Comparison of ENCODE assay signal across 8 cellular contexts in the genomic region with DNA sequence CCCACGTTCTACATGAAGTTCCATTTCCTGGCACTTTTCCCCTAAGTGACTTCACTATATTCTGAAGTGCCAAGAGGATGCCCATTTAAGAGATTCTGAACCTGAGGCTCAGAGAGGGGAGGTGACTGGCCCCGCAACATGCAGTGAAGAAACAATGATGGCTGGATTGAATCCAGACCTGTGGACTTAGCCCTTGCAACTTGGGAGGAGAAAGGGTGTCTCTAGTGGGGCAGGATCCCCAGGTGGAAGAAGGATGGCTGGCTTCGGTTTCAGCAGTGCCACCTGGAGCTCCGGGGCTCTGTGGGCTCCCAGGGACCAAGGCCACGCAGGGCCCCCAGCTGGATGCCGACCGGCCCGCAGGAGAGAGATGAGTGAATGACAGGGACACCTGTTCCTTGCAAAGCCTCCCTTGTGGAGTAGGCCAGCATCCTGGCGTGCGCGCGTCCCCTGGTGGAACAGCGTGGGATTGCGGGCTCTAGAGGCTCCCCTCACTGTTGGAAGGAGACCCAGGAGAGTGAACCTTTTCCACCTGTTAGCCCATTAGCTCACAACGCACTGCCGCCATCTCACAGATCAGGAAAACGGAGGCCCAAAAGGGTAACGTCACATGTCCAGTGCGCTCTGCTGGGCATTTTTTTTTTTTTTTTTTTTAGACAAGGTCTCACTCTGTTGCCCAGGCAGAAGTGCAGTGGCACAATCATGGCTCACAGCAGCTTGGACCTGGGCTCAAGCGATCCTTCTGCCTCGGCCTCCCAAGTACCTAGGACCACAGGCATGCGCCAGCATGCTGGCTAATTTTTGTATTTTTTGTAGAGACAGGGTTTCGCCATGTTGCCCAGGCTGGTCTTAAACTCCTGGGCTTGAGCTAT.
DNase-seq lines count a peak whose midpoint lies in the region; ATAC-seq and TF ChIP-seq lines count a peak whose summit lies in the region.

No MANE protein-coding gene starts in this region.

- BruUV-seq in IMR-90 (replicated peaks; lab: Mats Ljungman, UMichigan): no TSS peak

- no peaks in the 10 kb centered on the region for H3K4me1 Mint-ChIP-seq in stimulated activated memory B cell treated with anti-CD40 and anti-IgM and Interleukin-4, amounts not matched to agents 10 μg/mL and 1 μg/mL and 100 μg/mL, for 72 hours

- H3K79me1 ChIP-seq in IMR-90 (ENCODE audit: low read depth in 1 of 2, low read length in 2 of 2): no peaks in the 10 kb centered on the region

- no peak for TF ChIP-seq POLR2A in IMR-90 (IDR thresholded peaks at IDR 0.05; ENCODE audit: low read depth, low read length)

- no peak overlapping the region for H4K91ac ChIP-seq in IMR-90 (ENCODE audit: insufficient read depth, low read depth, low read length)

- TF ChIP-seq RAD21 in IMR-90 (IDR thresholded peaks at IDR 0.05; ENCODE audit: low read length): peak; percentile 49

- H2BK15ac ChIP-seq in IMR-90 (ENCODE audit: low read depth, low read length): no peak overlapping the region

- H2BK120ac ChIP-seq in IMR-90 (ENCODE audit: low read depth, low read length): no peak overlapping the region

- H3K4me2 ChIP-seq in IMR-90 (ENCODE audit: low read depth, low read length): no peak overlapping the region

- H3K9ac ChIP-seq in IMR-90 (ENCODE audit: low read depth, low read length): no peak overlapping the region

- H3K36me3 ChIP-seq in IMR-90 (ENCODE audit: control insufficient read depth, insufficient read depth, low read length): no peaks in the 10 kb centered on the region

- no peak overlapping the region for H3K4me3 Mint-ChIP-seq in stimulated activated memory B cell treated with anti-CD40 and anti-IgM and Interleukin-4, amounts not matched to agents 10 μg/mL and 1 μg/mL and 100 μg/mL, for 72 hours

- H3K4me1 ChIP-seq in IMR-90 (ENCODE audit: control insufficient read depth, insufficient read depth, low read length): no peaks in the 10 kb centered on the region

- no peak overlapping the region for H3K14ac ChIP-seq in IMR-90 (replicated peaks; ENCODE audit: low read depth, low read length)

- in situ Hi-C loops in IMR-90 (cut with MboI; ENCODE audit: low sequenced_read_pairs): no loop called here

- no peak overlapping the region for H3K27ac Mint-ChIP-seq in stimulated activated memory B cell treated with anti-CD40 and anti-IgM and Interleukin-4, amounts not matched to agents 10 μg/mL and 1 μg/mL and 100 μg/mL, for 72 hours

- TF ChIP-seq CTCF in IMR-90 (conservative IDR thresholded peaks at IDR 0.05; ENCODE audit: low read depth, low read length) (peak; percentile 58), retinal pigment epithelial cell (conservative IDR thresholded peaks at IDR 0.05; ENCODE audit: low read depth, low read length) (peak; percentile 98)

- WGBS in IMR-90 (ENCODE audit: extremely low coverage in 2 of 2, insufficient read length in 1 of 2), 2 experiments: 0% methylated on average over 6 of the region's 23 CpGs; no CpG with 5 or more reads in 1 of the 2 experiments

- peak; percentile 84 for ATAC-seq in IMR-90 (ENCODE audit: low read depth)
- peak; percentile 80 for ATAC-seq in Right ventricle myocardium superior (ENCODE audit: poor library complexity)
- ATAC-seq in stimulated activated memory B cell treated with anti-CD40 and anti-IgM and Interleukin-4, amounts not matched to agents 10 μg/mL and 1 μg/mL and 100 μg/mL, for 72 hours: no peak

- H3K9me1 ChIP-seq in IMR-90 (ENCODE audit: insufficient read depth, low read length): no peaks in the 10 kb centered on the region

- H4K8ac ChIP-seq in IMR-90 (ENCODE audit: low read depth in 2 of 2, low read length in 2 of 2): no peak overlapping the region

- H2AK9ac ChIP-seq in IMR-90 (replicated peaks; ENCODE audit: low read depth, low read length, poor library complexity): no peak overlapping the region

- H3K18ac ChIP-seq in IMR-90 (ENCODE audit: low read depth, low read length): no peak overlapping the region

- intact Hi-C loops in IMR-90 (cut with micrococcal nuclease): no loop called here
- intact Hi-C loops in Right ventricle myocardium superior (cut with DNase I): loop anchor here (10.0 kb wide), 1 partner anchor 292 kb away; no protein-coding TSS in a partner anchor

- no peak overlapping the region for H3K27ac ChIP-seq in IMR-90 (ENCODE audit: insufficient read depth, low read length)

- H3K4ac ChIP-seq in IMR-90 (ENCODE audit: low read depth, low read length): no peak overlapping the region

- H3K9me3 Mint-ChIP-seq in stimulated activated memory B cell treated with anti-CD40 and anti-IgM and Interleukin-4, amounts not matched to agents 10 μg/mL and 1 μg/mL and 100 μg/mL, for 72 hours: no peaks in the 10 kb centered on the region

- H2BK20ac ChIP-seq in IMR-90 (ENCODE audit: low read depth, low read length): no peak overlapping the region

- CTCF ChIA-PET in IMR-90 (lab: Yijun Ruan, JAX): interaction anchor here (0.6 to 1.4 kb wide), 3 partner anchors 9 to 199 kb away, joined by 3 to 4 read pairs (median 4); no protein-coding TSS in a partner anchor

- DNase-seq in DMS53 treated with DMSO at 0.1 percent for 48 hours (lab: John Stamatoyannopoulos, UW; ENCODE audit: unreplicated experiment) (peak; percentile 2), IMR-90 (no peak), SHP77 treated with DMSO at 0.1 percent for 48 hours (lab: John Stamatoyannopoulos, UW) (peak; percentile 43), Right ventricle myocardium superior (peak; percentile 78), retinal pigment epithelial cell (ENCODE audit: low read depth) (no peak), NCI-H1048 (lab: John Stamatoyannopoulos, UW) (no peak)
- peak; percentile 55 for DNase-seq in activated gamma-delta T cell treated with anti-CD3 and anti-CD28 coated beads, Interleukin-2, amount 50 U/mL, for 16 hours (ENCODE audit: low read depth)

- dilution Hi-C loops in IMR-90 (cut with HindIII; ENCODE audit: low sequenced_read_pairs, unreplicated experiment): no loop called here

- no peak overlapping the region for H3K56ac ChIP-seq in IMR-90 (ENCODE audit: extremely low read depth, insufficient read depth, low read length)

- no peak overlapping the region for H2BK5ac ChIP-seq in IMR-90 (ENCODE audit: low read depth, low read length, poor library complexity, severe bottlenecking)

- H3K9me3 ChIP-seq in IMR-90 (ENCODE audit: control insufficient read depth, insufficient read depth, low read length): no peaks in the 10 kb centered on the region

- no peak overlapping the region for H2AK5ac ChIP-seq in IMR-90 (ENCODE audit: low read depth, low read length)

- peaks cover 45% of the 10 kb centered on the region for H3K27me3 Mint-ChIP-seq in stimulated activated memory B cell treated with anti-CD40 and anti-IgM and Interleukin-4, amounts not matched to agents 10 μg/mL and 1 μg/mL and 100 μg/mL, for 72 hours

- H2AFZ ChIP-seq in IMR-90 (replicated peaks; ENCODE audit: low read length, poor library complexity): no peak overlapping the region

- H4K5ac ChIP-seq in IMR-90 (ENCODE audit: low read depth, low read length): no peak overlapping the region

- H3K36me3 Mint-ChIP-seq in stimulated activated memory B cell treated with anti-CD40 and anti-IgM and Interleukin-4, amounts not matched to agents 10 μg/mL and 1 μg/mL and 100 μg/mL, for 72 hours: no peaks in the 10 kb centered on the region

- no peaks in the 10 kb centered on the region for H3K27me3 ChIP-seq in IMR-90 (ENCODE audit: control insufficient read depth, insufficient read depth, low read length)

- H3K23ac ChIP-seq in IMR-90 (ENCODE audit: low read depth, low read length): no peak overlapping the region

- no peak overlapping the region for H3K4me3 ChIP-seq in IMR-90 (ENCODE audit: insufficient read depth, low read depth, low read length)
- no peak overlapping the region for H3K4me3 ChIP-seq in retinal pigment epithelial cell (ENCODE audit: low read length)

- POLR2A ChIA-PET in IMR-90 (lab: Charles Lee; ENCODE audit: unreplicated experiment): no interaction called here

- no peaks in the 10 kb centered on the region for H4K20me1 ChIP-seq in IMR-90 (ENCODE audit: insufficient read depth, low read length)

TF ChIP-seq in IMR-90, 13 proteins besides CTCF, POLR2A, EP300 and RAD21:
- no peak for TF ChIP-seq RFX5 (IDR thresholded peaks at IDR 0.05; ENCODE audit: low read depth, low read length)
- peak; percentile 30; the same call in 1 of the 2 replicates for TF ChIP-seq SMC3 (IDR thresholded peaks at IDR 0.05; ENCODE audit: low read depth, low read length)

Comparison
In these comparisons a context has a peak if more than half of its experiments do, and no peak if none do; other contexts are left out.
1. DNase-seq: peak in DMS53 treated with DMSO at 0.1 percent for 48 hours (single experiment), SHP77 treated with DMSO at 0.1 percent for 48 hours (single experiment), activated gamma-delta T cell treated with anti-CD3 and anti-CD28 coated beads, Interleukin-2, amount 50 U/mL, for 16 hours (single experiment) and Right ventricle myocardium superior (single experiment); none in IMR-90 (single experiment), retinal pigment epithelial cell (single experiment) and NCI-H1048 (single experiment).